1 cellular context compared by ENCODE assay signal in genomic region chr17:50939542-50939794, GRCh38.
TF ChIP-seq lines count a peak whose summit lies in the region.

No MANE protein-coding gene starts in this region.

TF ChIP-seq in K562, 482 proteins besides CTCF, POLR2A, EP300 and RAD21 (continued from another document):
- TF ChIP-seq PRDM10 (IDR thresholded peaks at IDR 0.05; ENCODE audit: partially characterized antibody), result no peak
- TF ChIP-seq FOXK1 (CRISPR knock-in tag; IDR thresholded peaks at IDR 0.05; ENCODE audit: borderline replicate concordance), result no peak
- no peak for TF ChIP-seq PYGO2 (tag; IDR thresholded peaks at IDR 0.05)
- no peak for TF ChIP-seq ZBTB17 (CRISPR knock-in tag; IDR thresholded peaks at IDR 0.05)
- no peak for TF ChIP-seq ARNT (IDR thresholded peaks at IDR 0.05)
- no peak for TF ChIP-seq CGGBP1 (CRISPR knock-in tag; IDR thresholded peaks at IDR 0.05)
- TF ChIP-seq SP1 (CRISPR knock-in tag; IDR thresholded peaks at IDR 0.05), result no peak
- TF ChIP-seq IRF2 (CRISPR knock-in tag; IDR thresholded peaks at IDR 0.05), result no peak
- TF ChIP-seq ZNF780A (CRISPR knock-in tag; IDR thresholded peaks at IDR 0.05), result no peak
- no peak for TF ChIP-seq ZNF445 (CRISPR knock-in tag; IDR thresholded peaks at IDR 0.05; ENCODE audit: low read depth)
- no peak for TF ChIP-seq DEAF1 (CRISPR knock-in tag; IDR thresholded peaks at IDR 0.05)
